ENCODE assay signal across 1 cellular context in genomic region chr11:3144296-3145205, GRCh38.
TF ChIP-seq lines count a peak whose summit lies in the region.

No MANE protein-coding gene starts in this region.

TF ChIP-seq in GM23338, 12 proteins besides CTCF, POLR2A, EP300 and RAD21 (continued from another document):
- no peak for TF ChIP-seq ZNF462 (CRISPR knock-in tag; IDR thresholded peaks at IDR 0.05)
- TF ChIP-seq REST (IDR thresholded peaks at IDR 0.05; ENCODE audit: unreplicated experiment): no peak
- TF ChIP-seq EZH2 (IDR thresholded peaks at IDR 0.05; ENCODE audit: low read depth, unreplicated experiment): no peak
